Comparison of ENCODE assay signal across 20 cellular contexts in genomic region chr3:128557531-128558280, GRCh38.
A peak's percentile ranks its signal among the peaks of the same experiment; 100 is the strongest.
DNase-seq lines count a peak whose midpoint lies in the region; ATAC-seq, FAIRE-seq and TF ChIP-seq lines count a peak whose summit lies in the region.
"Had no signal": no experiment of that assay in that cellular context is flagged by ENCODE, and none has a peak within 500 bp of the region (broad histone marks: within the 10 kb centered on the region; RNA-seq: fewer than 3 reads in every experiment).

No MANE protein-coding gene starts in this region.

- H3K18ac ChIP-seq in H1 (ENCODE audit: extremely low read depth, low read length) = no peak overlapping the region

- no peak overlapping the region for H2AK5ac ChIP-seq in H1 (ENCODE audit: low read depth, low read length)

- CTCF ChIA-PET in H1 (lab: Charles Lee; ENCODE audit: partially characterized antibody) = interaction anchor here (1.0 to 2.1 kb wide), 7 partner anchors 9 to 132 kb away, joined by 3 to 12 read pairs (median 5); no protein-coding TSS in a partner anchor

- no peak for TF ChIP-seq EP300 in H1 (IDR thresholded peaks at IDR 0.05; ENCODE audit: borderline replicate concordance in 1 of 2, low read depth in 2 of 2, low read length in 2 of 2)
- TF ChIP-seq EP300 in sigmoid colon (IDR thresholded peaks at IDR 0.05) = no peak

- H2BK12ac ChIP-seq in H1 (ENCODE audit: low read depth, low read length) = no peak overlapping the region

- FAIRE-seq in H1 (lab: Jason Lieb, UNC) = no peak
- FAIRE-seq: A549, GM12878, GM19239, HTR-8/SVneo had no signal

- TF ChIP-seq RAD21 in H1 (IDR thresholded peaks at IDR 0.05 in 1 of 2, conservative IDR thresholded peaks at IDR 0.05 in 1 of 2; ENCODE audit: low read depth in 2 of 2, low read length in 2 of 2) = no peak

- H4K20me1 ChIP-seq in H1 (replicated peaks in 1 of 2; ENCODE audit: control insufficient read depth in 1 of 2, insufficient read depth in 2 of 2, low read length in 2 of 2) = no peaks in the 10 kb centered on the region
- H4K20me1 ChIP-seq: BLaER1 had no signal

- H3K4me1 ChIP-seq in H1 (replicated peaks in 1 of 4; ENCODE audit: control insufficient read depth in 3 of 4, insufficient read depth in 4 of 4, low read length in 3 of 4) = peaks cover 0 to 10% (median 7%) of the 10 kb centered on the region in 4 experiments; a peak in 6 of 7 replicates
- H3K4me1 ChIP-seq in sigmoid colon = peaks cover 0 to 8% (median 1%) of the 10 kb centered on the region in 4 donors
- H3K4me1 ChIP-seq: HAP-1 had no signal

- no peaks in the 10 kb centered on the region for H3K79me1 ChIP-seq in H1 (ENCODE audit: low read depth, low read length)

- no peak overlapping the region for H3K23ac ChIP-seq in H1 (ENCODE audit: insufficient read length)

- H3K36me3 ChIP-seq in H1 (ENCODE audit: control insufficient read depth in 2 of 4, insufficient read depth in 4 of 4, low read length in 3 of 4) = no peaks in the 10 kb centered on the region
- no peaks in the 10 kb centered on the region for H3K36me3 ChIP-seq in sigmoid colon
- H3K36me3 ChIP-seq: BLaER1, HAP-1 had no signal

- no peak overlapping the region for H4K91ac ChIP-seq in H1 (replicated peaks; ENCODE audit: insufficient read length, low read length)

- TF ChIP-seq POLR2A in H1 (IDR thresholded peaks at IDR 0.05; ENCODE audit: control extremely low read depth in 1 of 2, low read depth in 2 of 2, low read length in 2 of 2) (no peak), sigmoid colon (IDR thresholded peaks at IDR 0.05) (no peak)

- no peak overlapping the region for H2BK120ac ChIP-seq in H1 (replicated peaks; ENCODE audit: low read depth, low read length)

- no peak overlapping the region for H3K4ac ChIP-seq in H1 (replicated peaks; ENCODE audit: insufficient read length, low read depth, low read length)

- peak; percentile 6 for DNase-seq in AG20443 (ENCODE audit: low spot score)
- DNase-seq in H1 (ENCODE audit: low read depth in 1 of 2, low spot score in 2 of 2) = no peak
- DNase-seq in myocyte (ENCODE audit: low read depth) = peak; percentile 34
- DNase-seq in sigmoid colon = peak; percentile 43
- DNase-seq in T-helper 2 cell = no peak
- no peak for DNase-seq in DMS153 (lab: John Stamatoyannopoulos, UW)
- DNase-seq: CD4-positive, alpha-beta memory T cell; DND-41; EL; IMR-90 had no signal

- H3K27ac ChIP-seq in H1 (ENCODE audit: low read depth, low read length) (no peak overlapping the region), sigmoid colon (no peak overlapping the region)
- H3K27ac ChIP-seq: 22Rv1, A549, BLaER1, HL-60 had no signal

- H3K79me2 ChIP-seq in H1 (ENCODE audit: control insufficient read depth in 1 of 2, insufficient read depth in 2 of 2, low read length in 2 of 2) = no peaks in the 10 kb centered on the region

- H3K27me3 ChIP-seq in H1 (replicated peaks in 1 of 4; ENCODE audit: control insufficient read depth in 3 of 4, extremely low read depth in 1 of 4, insufficient read depth in 3 of 4, low read length in 3 of 4) = peaks cover 0 to 29% (median 27%) of the 10 kb centered on the region in 4 experiments; a peak in 6 of 7 replicates
- peaks cover 13 to 56% (median 23%) of the 10 kb centered on the region in 3 donors for H3K27me3 ChIP-seq in sigmoid colon

- peaks cover 2% of the 10 kb centered on the region; the same call in 1 of the 2 replicates for H3K23me2 ChIP-seq in H1 (ENCODE audit: low read depth, low read length)

- H3K9ac ChIP-seq in H1 (replicated peaks in 1 of 4; ENCODE audit: extremely low read depth in 1 of 4, low read depth in 3 of 4, low read length in 3 of 4) = no peak overlapping the region
- H3K9ac ChIP-seq: BLaER1 had no signal

- intact Hi-C loops in sigmoid colon (cut with DNase I) = no loop called here

- H2AFZ ChIP-seq in H1 (ENCODE audit: low read length) = no peak overlapping the region

- H3K56ac ChIP-seq in H1 (replicated peaks; ENCODE audit: insufficient read length, low read depth, low read length) = no peak overlapping the region

- no peak for TF ChIP-seq CTCF in H1 (IDR thresholded peaks at IDR 0.05; ENCODE audit: control extremely low read depth in 1 of 3, insufficient read depth in 1 of 3, low read depth in 1 of 3, low read length in 3 of 3)
- TF ChIP-seq CTCF in sigmoid colon (IDR thresholded peaks at IDR 0.05) = no peak

- no peak overlapping the region for H3K14ac ChIP-seq in H1 (ENCODE audit: insufficient read length)

- ATAC-seq in HG03159 (IDR thresholded peaks at IDR 0.05; ENCODE audit: unreplicated experiment) (no peak), HG02763 (IDR thresholded peaks at IDR 0.05; ENCODE audit: unreplicated experiment) (no peak)
- ATAC-seq: A549, GM12878 had no signal

- H2BK5ac ChIP-seq in H1 (ENCODE audit: low read depth, low read length) = no peak overlapping the region

- no peak overlapping the region for H2BK15ac ChIP-seq in H1 (ENCODE audit: low read length)

- WGBS in H1 (ENCODE audit: extremely low coverage in 1 of 2, insufficient coverage in 1 of 2, insufficient read length in 1 of 2, insufficient replicate concordance in 2 of 2, low coverage in 1 of 2, low lambda C conversion rate in 2 of 2, missing lambda C conversion rate in 1 of 2), 2 experiments = 82% methylated on average over 7 of the region's 7 CpGs; no CpG with 5 or more reads in 1 of the 2 experiments
- 90 to 91% methylated on average over 7 of the region's 7 CpGs for WGBS in sigmoid colon, 2 donors

- no peak overlapping the region for H4K5ac ChIP-seq in H1 (ENCODE audit: insufficient read length, low read depth, low read length)

- no peak overlapping the region for H3K4me2 ChIP-seq in H1 (ENCODE audit: insufficient read depth in 1 of 2, low read depth in 2 of 2, low read length in 2 of 2)
- H3K4me2 ChIP-seq: A549 had no signal

- H3K4me3 ChIP-seq in H1 (ENCODE audit: extremely low read depth in 1 of 4, insufficient read depth in 2 of 4, low read depth in 3 of 4, low read length in 4 of 4) = no peak overlapping the region
- H3K4me3 ChIP-seq in sigmoid colon = no peak overlapping the region
- H3K4me3 ChIP-seq: A549, BLaER1, GM12878, HAP-1 had no signal

- POLR2A ChIA-PET in H1 (lab: Charles Lee; ENCODE audit: partially characterized antibody) = interaction anchor here (1.3 kb wide), 1 partner anchor 9 kb away, joined by 3 read pairs; no protein-coding TSS in a partner anchor

- no peak overlapping the region for H4K8ac ChIP-seq in H1 (ENCODE audit: extremely low read depth, insufficient read depth, low read length)

- H3K9me3 ChIP-seq in H1 (ENCODE audit: insufficient read depth in 2 of 2, low read depth in 1 of 2, low read length in 1 of 2) (no peaks in the 10 kb centered on the region; a peak in 1 of 4 replicates), sigmoid colon (peaks cover 0 to 3% (median 0%) of the 10 kb centered on the region in 4 donors)
- H3K9me3 ChIP-seq: A549, HAP-1 had no signal

- H2BK20ac ChIP-seq in H1 (ENCODE audit: low read length) = no peak overlapping the region

TF ChIP-seq in H1, 55 proteins besides CTCF, POLR2A, EP300 and RAD21:
- TF ChIP-seq KDM1A (IDR thresholded peaks at IDR 0.05; ENCODE audit: borderline replicate concordance, low read length) (peak; percentile 62; the same call in 1 of the 2 replicates), TAF7 (optimal IDR thresholded peaks at IDR 0.05; ENCODE audit: borderline replicate concordance, low read depth, low read length) (no peak)
TF ChIP-seq in H1: peak in this region for 1.

Comparison
In these comparisons a context has a peak if more than half of its experiments do, and no peak if none do; other contexts are left out.
1. DNase-seq: peak in AG20443 (single experiment), myocyte (single experiment) and sigmoid colon (single experiment); none in H1 (0 of 2), T-helper 2 cell (0 of 5) and DMS153 (single experiment).